In the genomic region with DNA sequence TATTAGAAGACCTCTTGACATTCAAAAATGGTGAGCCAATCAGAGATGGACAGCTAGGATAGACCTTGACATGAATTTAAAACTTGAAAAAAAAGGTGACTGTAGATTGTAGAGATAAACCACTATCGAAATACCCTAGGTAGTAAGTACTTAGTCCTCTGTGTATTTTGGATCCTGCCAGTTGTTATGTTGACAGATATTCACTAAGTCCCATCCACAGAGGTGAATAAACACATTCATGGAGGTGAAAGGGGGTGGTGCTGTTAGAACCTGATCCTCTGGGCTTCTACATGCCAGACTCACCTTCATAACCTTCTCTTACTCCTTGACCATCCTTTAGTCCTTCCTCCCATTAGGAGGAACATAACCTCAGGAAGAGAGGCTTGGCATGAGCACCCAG, we compare ENCODE assay signal across 16 cellular contexts.
DNase-seq lines count a peak whose midpoint lies in the region; ATAC-seq, FAIRE-seq and TF ChIP-seq lines count a peak whose summit lies in the region.
"Had no signal": no experiment of that assay in that cellular context is flagged by ENCODE, and none has a peak within 500 bp of the region (broad histone marks: within the 10 kb centered on the region; RNA-seq: fewer than 3 reads in every experiment).

No MANE protein-coding gene starts in this region.

- H3K27ac ChIP-seq in right lobe of liver = no peak overlapping the region
- H3K27ac ChIP-seq: 22Rv1, A549, BLaER1, KMS-11 had no signal

- no peaks in the 10 kb centered on the region for H3K36me3 ChIP-seq in right lobe of liver
- H3K36me3 ChIP-seq: BLaER1 had no signal

- H3K27me3 ChIP-seq in right lobe of liver = no peaks in the 10 kb centered on the region
- H3K27me3 ChIP-seq: BLaER1 had no signal

- DNase-seq in DMS153 (lab: John Stamatoyannopoulos, UW) (peak; percentile 23), DMS153 treated with DMSO at 0.1 percent for 48 hours (lab: John Stamatoyannopoulos, UW; ENCODE audit: unreplicated experiment) (no peak), D721Med (ENCODE audit: insufficient read length, low spot score) (no peak), NCI-H2029 (lab: John Stamatoyannopoulos, UW) (peak; percentile 91), right lobe of liver (no peak), SIG-M5 (lab: John Stamatoyannopoulos, UW) (no peak)
- DNase-seq in stimulated activated CD4-positive, alpha-beta T cell treated with anti-CD3 and anti-CD28 coated beads, Interleukin-12 subunit alpha, Interleukin-12 subunit beta, amount 100 ng/mL, for 4 hours = no peak
- DNase-seq: CD4-positive, alpha-beta memory T cell; DMS79 treated with DMSO at 0.1 percent for 48 hours; GF-D8; GOT3; H9 had no signal

- 20% methylated on average over 1 of the region's 1 CpG for WGBS in right lobe of liver (ENCODE audit: insufficient coverage, low coverage, low lambda C conversion rate, missing lambda C conversion rate)

- intact Hi-C loops in right lobe of liver (cut with DNase I) = no loop called here

- TF ChIP-seq POLR2A in right lobe of liver (IDR thresholded peaks at IDR 0.05) = no peak

- TF ChIP-seq CTCF in D721Med (IDR thresholded peaks at IDR 0.05; ENCODE audit: insufficient read depth, missing control alignments) (no peak), right lobe of liver (IDR thresholded peaks at IDR 0.05) (no peak)

- H3K4me1 ChIP-seq in right lobe of liver = peaks cover 0 to 17% (median 0%) of the 10 kb centered on the region in 4 donors
- H3K4me1 ChIP-seq: A549, BLaER1 had no signal

- peak; percentile 38 for FAIRE-seq in D721Med (lab: Jason Lieb, UNC)
- FAIRE-seq: A549 had no signal

- ATAC-seq in right lobe of liver = peak; percentile 65 to 85 (median 78)
- ATAC-seq: A549 had no signal

- no peaks in the 10 kb centered on the region for H3K9me3 ChIP-seq in right lobe of liver
- H3K9me3 ChIP-seq: A549, BLaER1 had no signal

- H3K4me3 ChIP-seq in right lobe of liver = no peak overlapping the region
- H3K4me3 ChIP-seq: A549, BLaER1 had no signal

Comparison
In these comparisons a context has a peak if more than half of its experiments do, and no peak if none do; other contexts are left out.
1. DNase-seq: peak in DMS153 (single experiment) and NCI-H2029 (single experiment); none in DMS153 treated with DMSO at 0.1 percent for 48 hours (single experiment), D721Med (single experiment), right lobe of liver (0 of 3), stimulated activated CD4-positive, alpha-beta T cell treated with anti-CD3 and anti-CD28 coated beads, Interleukin-12 subunit alpha, Interleukin-12 subunit beta, amount 100 ng/mL, for 4 hours (single experiment) and SIG-M5 (single experiment).